Comparison of ENCODE assay signal across 20 cellular contexts in the genomic region with DNA sequence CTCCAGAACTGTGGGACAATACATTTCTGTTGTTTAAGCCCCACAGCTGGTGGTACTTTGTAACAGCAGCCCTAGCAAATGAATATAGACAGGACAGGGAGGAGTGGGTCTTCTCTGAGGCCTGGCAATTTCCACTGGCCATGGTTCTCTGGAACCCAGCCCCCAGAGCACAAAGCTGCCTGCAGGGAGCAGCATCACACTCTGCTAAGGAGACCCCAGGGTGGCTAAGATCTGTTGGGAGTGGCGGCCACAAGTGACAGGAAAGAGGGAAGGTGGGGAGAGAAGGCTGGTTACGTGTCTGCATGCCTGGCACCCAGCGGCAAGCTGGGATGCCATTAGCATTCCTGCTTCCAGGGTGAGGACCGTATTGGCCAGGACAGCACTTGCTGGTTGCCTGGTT.
DNase-seq lines count a peak whose midpoint lies in the region; ATAC-seq and TF ChIP-seq lines count a peak whose summit lies in the region.
"Had no signal": no experiment of that assay in that cellular context is flagged by ENCODE, and none has a peak within 500 bp of the region (broad histone marks: within the 10 kb centered on the region; RNA-seq: fewer than 3 reads in every experiment).

No MANE protein-coding gene starts in this region.

- H3K36me3 ChIP-seq in HCT116 (ENCODE audit: control insufficient read depth in 1 of 2, insufficient read depth in 2 of 2, low read length in 2 of 2) (no peaks in the 10 kb centered on the region), brain microvascular endothelial cell (replicated peaks) (no peaks in the 10 kb centered on the region)
- H3K36me3 ChIP-seq: BE2C had no signal

- RAD21 ChIA-PET in HCT116 (lab: Charles Lee; ENCODE audit: low non-redundant PET in 1 of 2, low total read pairs in 2 of 2, uncharacterized antibody in 2 of 2, unreplicated experiment in 2 of 2) = no interaction called here

- in situ Hi-C loops in brain microvascular endothelial cell (cut with HindIII; ENCODE audit: low pct_ligation_motif_present, low sequenced_read_pairs) = no loop called here

- peaks cover 27% of the 10 kb centered on the region for H3K27me3 Mint-ChIP-seq in WTC11 (ENCODE audit: low read depth)

- H3K27ac ChIP-seq in HCT116 (ENCODE audit: low read depth, low read length) = no peak overlapping the region
- no peak overlapping the region for H3K27ac ChIP-seq in brain microvascular endothelial cell
- H3K27ac ChIP-seq: KMS-11 had no signal

- POLR2A ChIA-PET in HCT116 (lab: Charles Lee) = no interaction called here
- POLR2A ChIA-PET in WTC11 (lab: Charles Lee) = no interaction called here

- no peaks in the 10 kb centered on the region for H3K9me3 Mint-ChIP-seq in WTC11
- H3K9me3 Mint-ChIP-seq: HFFc6 had no signal

- H3K27ac Mint-ChIP-seq in WTC11 = no peak overlapping the region
- H3K27ac Mint-ChIP-seq: CD4-positive, CD25-positive, alpha-beta regulatory T cell; HFFc6 had no signal

- no peaks in the 10 kb centered on the region for H3K9me3 ChIP-seq in HCT116 (ENCODE audit: control insufficient read depth in 1 of 2, insufficient read depth in 1 of 2, low read depth in 1 of 2, low read length in 2 of 2)
- H3K9me3 ChIP-seq: BE2C had no signal

- no peak for TF ChIP-seq CTCF in HCT116 (IDR thresholded peaks at IDR 0.05 in 2 of 3, conservative IDR thresholded peaks at IDR 0.05 in 1 of 3; ENCODE audit: borderline replicate concordance in 1 of 3, insufficient read depth in 1 of 3, low read depth in 2 of 3, low read length in 2 of 3)
- no peak for TF ChIP-seq CTCF in WTC11 (IDR thresholded peaks at IDR 0.05)
- TF ChIP-seq CTCF in brain microvascular endothelial cell (IDR thresholded peaks at IDR 0.05; ENCODE audit: low read depth, low read length, missing control alignments) = no peak

- no peaks in the 10 kb centered on the region for H3K36me3 Mint-ChIP-seq in WTC11
- H3K36me3 Mint-ChIP-seq: CD4-positive, CD25-positive, alpha-beta regulatory T cell; CD8-positive, alpha-beta memory T cell had no signal

- CTCF ChIA-PET in HCT116 (lab: Charles Lee) (no interaction called here), WTC11 (lab: Charles Lee) (interaction anchor here (1.4 to 2.0 kb wide), 2 partner anchors 87 to 127 kb away, joined by 5 to 7 read pairs; no protein-coding TSS in a partner anchor)

- DNase-seq in HCT116 (ENCODE audit: low read depth, low spot score) = no peak
- no peak for DNase-seq in WTC11 (ENCODE audit: low spot score)
- DNase-seq in iPS-NIHi7 (ENCODE audit: extremely low spot score) = peak; percentile 29
- DNase-seq in brain microvascular endothelial cell = no peak
- DNase-seq: ACHN; BE2C; C1 segment of cervical spinal cord; CD4-positive, CD25-positive, alpha-beta regulatory T cell; CD8-positive, alpha-beta memory T cell; COR-L47; DMS 273 treated with DMSO at 0.1 percent for 48 hours; DMS53; DND-41; EL; HCEC 1CT; HFFc6 had no signal

- no peaks in the 10 kb centered on the region for H3K4me1 ChIP-seq in HCT116 (ENCODE audit: control insufficient read depth in 1 of 2, insufficient read depth in 2 of 2, low read length in 2 of 2)
- H3K4me1 ChIP-seq: BE2C had no signal

- no peak overlapping the region for H3K9ac ChIP-seq in HCT116 (ENCODE audit: low read length)
- H3K9ac ChIP-seq: KMS-11 had no signal

- no peak overlapping the region for H3K4me3 ChIP-seq in HCT116 (replicated peaks in 1 of 2; ENCODE audit: low read depth in 1 of 2, low read length in 2 of 2)
- H3K4me3 ChIP-seq in brain microvascular endothelial cell (ENCODE audit: low read depth, low read length) = no peak overlapping the region

- intact Hi-C loops in HCT116 (cut with micrococcal nuclease) = no loop called here

- no peaks in the 10 kb centered on the region for H3K9me2 ChIP-seq in HCT116 (ENCODE audit: insufficient read depth)

- no peaks in the 10 kb centered on the region for H3K79me2 ChIP-seq in HCT116 (ENCODE audit: insufficient read depth, low read length)

- TF ChIP-seq RAD21 in HCT116 (IDR thresholded peaks at IDR 0.05; ENCODE audit: low read depth) = no peak

- H2AFZ ChIP-seq in HCT116 (ENCODE audit: low read depth, low read length, poor library complexity, severe bottlenecking) = no peak overlapping the region

- BruUV-seq in HCT116 (replicated peaks; lab: Mats Ljungman, UMichigan) = no TSS peak

- H4K20me1 ChIP-seq in HCT116 (ENCODE audit: insufficient read depth) = no peaks in the 10 kb centered on the region

- TF ChIP-seq POLR2A in HCT116 (IDR thresholded peaks at IDR 0.05; ENCODE audit: borderline replicate concordance, extremely low read depth, insufficient read depth, insufficient read length) = no peak

- H3K27me3 ChIP-seq in HCT116 (ENCODE audit: insufficient read depth, low read length) (peaks cover 74% of the 10 kb centered on the region), brain microvascular endothelial cell (replicated peaks) (peaks cover 4% of the 10 kb centered on the region)
- H3K27me3 ChIP-seq: BE2C had no signal

- no peak overlapping the region for H3K4me3 Mint-ChIP-seq in WTC11
- H3K4me3 Mint-ChIP-seq: CD4-positive, CD25-positive, alpha-beta regulatory T cell; CD8-positive, alpha-beta memory T cell; HFFc6 had no signal

- H3K4me2 ChIP-seq in HCT116 (ENCODE audit: low read length) = no peak overlapping the region
- H3K4me2 ChIP-seq: KMS-11 had no signal

- ATAC-seq in HCT116 (peak; percentile 20; the same call in 1 of the 2 replicates), WTC11 (peak; percentile 26), GM18873 (IDR thresholded peaks at IDR 0.05; ENCODE audit: low FRiP score, unreplicated experiment) (no peak), GM19351 (IDR thresholded peaks at IDR 0.05; ENCODE audit: unreplicated experiment) (no peak), HG02763 (IDR thresholded peaks at IDR 0.05; ENCODE audit: unreplicated experiment) (no peak)

- peaks cover 24% of the 10 kb centered on the region for H3K4me1 Mint-ChIP-seq in WTC11
- H3K4me1 Mint-ChIP-seq: CD4-positive, CD25-positive, alpha-beta regulatory T cell; CD8-positive, alpha-beta memory T cell had no signal

TF ChIP-seq in HCT116, 20 proteins besides CTCF, POLR2A, EP300 and RAD21:
- TF ChIP-seq EGR1 (IDR thresholded peaks at IDR 0.05; ENCODE audit: low read depth) (no peak), SIN3A (IDR thresholded peaks at IDR 0.05; ENCODE audit: low read depth) (no peak), SRF (IDR thresholded peaks at IDR 0.05; ENCODE audit: low read depth) (no peak), JUND (IDR thresholded peaks at IDR 0.05) (no peak), SP1 (IDR thresholded peaks at IDR 0.05; ENCODE audit: low read depth) (no peak), ZFX (IDR thresholded peaks at IDR 0.05) (no peak)
- TF ChIP-seq, protein P1, sequence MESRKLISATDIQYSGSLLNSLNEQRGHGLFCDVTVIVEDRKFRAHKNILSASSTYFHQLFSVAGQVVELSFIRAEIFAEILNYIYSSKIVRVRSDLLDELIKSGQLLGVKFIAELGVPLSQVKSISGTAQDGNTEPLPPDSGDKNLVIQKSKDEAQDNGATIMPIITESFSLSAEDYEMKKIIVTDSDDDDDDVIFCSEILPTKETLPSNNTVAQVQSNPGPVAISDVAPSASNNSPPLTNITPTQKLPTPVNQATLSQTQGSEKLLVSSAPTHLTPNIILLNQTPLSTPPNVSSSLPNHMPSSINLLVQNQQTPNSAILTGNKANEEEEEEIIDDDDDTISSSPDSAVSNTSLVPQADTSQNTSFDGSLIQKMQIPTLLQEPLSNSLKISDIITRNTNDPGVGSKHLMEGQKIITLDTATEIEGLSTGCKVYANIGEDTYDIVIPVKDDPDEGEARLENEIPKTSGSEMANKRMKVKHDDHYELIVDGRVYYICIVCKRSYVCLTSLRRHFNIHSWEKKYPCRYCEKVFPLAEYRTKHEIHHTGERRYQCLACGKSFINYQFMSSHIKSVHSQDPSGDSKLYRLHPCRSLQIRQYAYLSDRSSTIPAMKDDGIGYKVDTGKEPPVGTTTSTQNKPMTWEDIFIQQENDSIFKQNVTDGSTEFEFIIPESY (IDR thresholded peaks at IDR 0.05; ENCODE audit: extremely low read depth, insufficient replicate concordance, low read length) = no peak
- TF ChIP-seq, protein P2, sequence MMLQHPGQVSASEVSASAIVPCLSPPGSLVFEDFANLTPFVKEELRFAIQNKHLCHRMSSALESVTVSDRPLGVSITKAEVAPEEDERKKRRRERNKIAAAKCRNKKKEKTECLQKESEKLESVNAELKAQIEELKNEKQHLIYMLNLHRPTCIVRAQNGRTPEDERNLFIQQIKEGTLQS (IDR thresholded peaks at IDR 0.05) = no peak

TF ChIP-seq in WTC11, 78 proteins besides CTCF, POLR2A, EP300 and RAD21:
- TF ChIP-seq, protein P3, sequence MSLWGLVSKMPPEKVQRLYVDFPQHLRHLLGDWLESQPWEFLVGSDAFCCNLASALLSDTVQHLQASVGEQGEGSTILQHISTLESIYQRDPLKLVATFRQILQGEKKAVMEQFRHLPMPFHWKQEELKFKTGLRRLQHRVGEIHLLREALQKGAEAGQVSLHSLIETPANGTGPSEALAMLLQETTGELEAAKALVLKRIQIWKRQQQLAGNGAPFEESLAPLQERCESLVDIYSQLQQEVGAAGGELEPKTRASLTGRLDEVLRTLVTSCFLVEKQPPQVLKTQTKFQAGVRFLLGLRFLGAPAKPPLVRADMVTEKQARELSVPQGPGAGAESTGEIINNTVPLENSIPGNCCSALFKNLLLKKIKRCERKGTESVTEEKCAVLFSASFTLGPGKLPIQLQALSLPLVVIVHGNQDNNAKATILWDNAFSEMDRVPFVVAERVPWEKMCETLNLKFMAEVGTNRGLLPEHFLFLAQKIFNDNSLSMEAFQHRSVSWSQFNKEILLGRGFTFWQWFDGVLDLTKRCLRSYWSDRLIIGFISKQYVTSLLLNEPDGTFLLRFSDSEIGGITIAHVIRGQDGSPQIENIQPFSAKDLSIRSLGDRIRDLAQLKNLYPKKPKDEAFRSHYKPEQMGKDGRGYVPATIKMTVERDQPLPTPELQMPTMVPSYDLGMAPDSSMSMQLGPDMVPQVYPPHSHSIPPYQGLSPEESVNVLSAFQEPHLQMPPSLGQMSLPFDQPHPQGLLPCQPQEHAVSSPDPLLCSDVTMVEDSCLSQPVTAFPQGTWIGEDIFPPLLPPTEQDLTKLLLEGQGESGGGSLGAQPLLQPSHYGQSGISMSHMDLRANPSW (CRISPR knock-in tag; conservative IDR thresholded peaks at IDR 0.05; ENCODE audit: low read depth) = no peak

Comparison
In these comparisons a context has a peak if more than half of its experiments do, and no peak if none do; other contexts are left out.
1. ATAC-seq: peak in HCT116 (single experiment) and WTC11 (single experiment); none in GM18873 (single experiment), GM19351 (single experiment) and HG02763 (single experiment).